Comparison of ENCODE assay signal across 1 cellular context in genomic region chr2:168552450-168552856, GRCh38.
A peak's percentile ranks its signal among the peaks of the same experiment; 100 is the strongest.
TF ChIP-seq lines count a peak whose summit lies in the region.

No MANE protein-coding gene starts in this region.

TF ChIP-seq in K562, 482 proteins besides CTCF, POLR2A, EP300 and RAD21:
- TF ChIP-seq SPI1 (IDR thresholded peaks at IDR 0.05; ENCODE audit: borderline replicate concordance, low read depth, low read length): 0 out of 2 replicates have a peak, but pooled peaks have one; percentile 4
- TF ChIP-seq, protein P1, sequence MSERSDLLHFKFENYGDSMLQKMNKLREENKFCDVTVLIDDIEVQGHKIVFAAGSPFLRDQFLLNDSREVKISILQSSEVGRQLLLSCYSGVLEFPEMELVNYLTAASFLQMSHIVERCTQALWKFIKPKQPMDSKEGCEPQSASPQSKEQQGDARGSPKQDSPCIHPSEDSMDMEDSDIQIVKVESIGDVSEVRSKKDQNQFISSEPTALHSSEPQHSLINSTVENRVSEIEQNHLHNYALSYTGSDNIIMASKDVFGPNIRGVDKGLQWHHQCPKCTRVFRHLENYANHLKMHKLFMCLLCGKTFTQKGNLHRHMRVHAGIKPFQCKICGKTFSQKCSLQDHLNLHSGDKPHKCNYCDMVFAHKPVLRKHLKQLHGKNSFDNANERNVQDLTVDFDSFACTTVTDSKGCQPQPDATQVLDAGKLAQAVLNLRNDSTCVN (CRISPR knock-in tag; IDR thresholded peaks at IDR 0.05): 0 out of 2 replicates have a peak, but pooled peaks have one; percentile 25
- no peak for TF ChIP-seq FOS (IDR thresholded peaks at IDR 0.05; ENCODE audit: extremely low read depth, insufficient read length)
- TF ChIP-seq SAFB (IDR thresholded peaks at IDR 0.05; ENCODE audit: borderline replicate concordance, low read depth, low read length): no peak
- no peak for TF ChIP-seq HDGF (IDR thresholded peaks at IDR 0.05)
- no peak for TF ChIP-seq ZKSCAN3 (CRISPR knock-in tag; IDR thresholded peaks at IDR 0.05)
